11 cellular contexts compared by ENCODE assay signal in the genomic region with DNA sequence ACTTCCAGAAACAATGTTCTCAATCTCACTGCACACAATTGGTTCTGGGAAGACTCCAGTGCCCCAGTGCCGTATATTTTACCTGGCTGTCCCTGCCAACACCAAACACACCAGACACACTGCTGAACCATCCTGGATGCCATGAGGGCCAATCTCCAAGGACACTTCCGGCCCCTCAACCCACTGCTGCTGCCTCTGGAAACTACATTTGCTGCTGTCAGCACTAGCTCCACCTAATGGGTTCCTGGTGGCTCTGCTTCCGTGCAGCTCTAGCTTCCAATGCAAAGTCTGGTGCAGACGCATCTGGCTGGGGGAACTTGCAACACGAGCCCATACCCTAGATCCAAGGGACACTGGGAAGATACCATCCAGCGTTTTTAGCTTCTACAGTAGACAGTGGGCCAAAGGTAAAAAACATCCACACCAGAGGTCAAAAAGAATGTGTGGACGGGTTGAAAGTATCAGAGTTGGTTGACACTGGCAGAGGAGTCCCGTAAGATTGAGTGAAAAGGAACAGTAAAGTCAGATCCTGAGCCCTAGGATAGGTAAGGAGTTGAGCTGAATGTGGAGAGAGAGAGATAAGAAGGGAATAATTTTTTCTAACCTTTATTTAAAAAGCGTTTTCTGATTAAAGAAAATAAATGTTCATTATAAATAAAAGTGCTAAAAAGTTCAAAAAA.
DNase-seq lines count a peak whose midpoint lies in the region; ATAC-seq and TF ChIP-seq lines count a peak whose summit lies in the region.
"Had no signal": no experiment of that assay in that cellular context is flagged by ENCODE, and none has a peak within 500 bp of the region (broad histone marks: within the 10 kb centered on the region; RNA-seq: fewer than 3 reads in every experiment).

No MANE protein-coding gene starts in this region.

- intact Hi-C loops in aorta (cut with DNase I): no loop called here

- no peaks in the 10 kb centered on the region for H3K36me3 ChIP-seq in aorta (ENCODE audit: control insufficient read depth in 1 of 2, insufficient read depth in 2 of 2, low read length in 1 of 2)
- H3K36me3 ChIP-seq: esophagus squamous epithelium had no signal

- no peaks in the 10 kb centered on the region for H3K27me3 ChIP-seq in aorta (ENCODE audit: control insufficient read depth in 1 of 2, insufficient read depth in 2 of 2, low read length in 1 of 2)

- no peak overlapping the region for H3K4me3 ChIP-seq in epithelial cell of esophagus (ENCODE audit: low read length)
- no peak overlapping the region for H3K4me3 ChIP-seq in aorta (ENCODE audit: low read length in 2 of 2)
- H3K4me3 ChIP-seq: esophagus squamous epithelium had no signal

- H3K9me3 ChIP-seq in aorta (ENCODE audit: control insufficient read depth, low read length): no peaks in the 10 kb centered on the region
- H3K9me3 ChIP-seq: esophagus squamous epithelium had no signal

- peak; percentile 42 for TF ChIP-seq CTCF in epithelial cell of esophagus (IDR thresholded peaks at IDR 0.05; ENCODE audit: insufficient read depth, low read depth, low read length, missing control alignments)

- ATAC-seq in aorta (ENCODE audit: low FRiP score): no peak
- ATAC-seq in GM18502 (IDR thresholded peaks at IDR 0.05; ENCODE audit: poor library complexity, unreplicated experiment): no peak
- ATAC-seq: stimulated activated naive CD8-positive, alpha-beta T cell treated with anti-CD3 and anti-CD28 coated beads, Interleukin-15, amount 100 ng/mL, for 72 hours had no signal

- DNase-seq in NCI-H82 (lab: John Stamatoyannopoulos, UW) (peak; percentile 33), NCI-H82 treated with DMSO at 0.1 percent for 48 hours (lab: John Stamatoyannopoulos, UW; ENCODE audit: unreplicated experiment) (no peak), NCI-H69 (lab: John Stamatoyannopoulos, UW) (peak; percentile 48), epithelial cell of esophagus (ENCODE audit: low read depth) (peak; percentile 17), superior temporal gyrus (ENCODE audit: extremely low spot score) (peak; percentile 36), ureter (ENCODE audit: low spot score) (no peak), aorta (no peak)
- DNase-seq: activated CD4-positive, alpha-beta T cell treated with anti-CD3 and anti-CD28 coated beads, Interleukin-2, amount 50 U/mL, for 1 hour; esophagus squamous epithelium; stimulated activated naive CD8-positive, alpha-beta T cell treated with anti-CD3 and anti-CD28 coated beads, Interleukin-15, amount 100 ng/mL, for 72 hours had no signal

- WGBS in aorta, 2 donors: 36 to 41% methylated on average over 9 of the region's 9 CpGs

- no peak overlapping the region for H3K27ac ChIP-seq in aorta (ENCODE audit: low read depth in 1 of 2, low read length in 2 of 2)
- H3K27ac ChIP-seq: esophagus squamous epithelium had no signal

- no peaks in the 10 kb centered on the region for H3K4me1 ChIP-seq in aorta (ENCODE audit: control insufficient read depth in 1 of 2, insufficient read depth in 2 of 2, low read length in 2 of 2)
- H3K4me1 ChIP-seq: esophagus squamous epithelium had no signal

Comparison
In these comparisons a context has a peak if more than half of its experiments do, and no peak if none do; other contexts are left out.
1. DNase-seq: peak in NCI-H82 (single experiment), NCI-H69 (single experiment), epithelial cell of esophagus (single experiment) and superior temporal gyrus (single experiment); none in NCI-H82 treated with DMSO at 0.1 percent for 48 hours (single experiment), ureter (single experiment) and aorta (0 of 2).